ENCODE assay signal across 11 cellular contexts in genomic region chr2:71460595-71461303, GRCh38. TPM values are rescaled to one million over a fixed set of nuclear protein-coding genes. Genes with fewer than 3 reads are reported as not detected.
DNase-seq lines count a peak whose midpoint lies in the region; TF ChIP-seq lines count a peak whose summit lies in the region.
"Had no signal": no experiment of that assay in that cellular context is flagged by ENCODE, and none has a peak within 500 bp of the region (broad histone marks: within the 10 kb centered on the region; RNA-seq: fewer than 3 reads in every experiment).

No MANE protein-coding gene starts in this region.

- BruUV-seq in mammary epithelial cell (replicated peaks; lab: Mats Ljungman, UMichigan), result no TSS peak

- H3K27ac ChIP-seq in HUES48 (ENCODE audit: low read depth, low read length) (no peak overlapping the region), mammary epithelial cell (ENCODE audit: insufficient read depth, low read depth, low read length) (no peak overlapping the region), liver (ENCODE audit: low read depth in 1 of 2, low read length in 2 of 2) (peak overlapping the region in 1 of 2 donors; percentile 27)
- H3K27ac ChIP-seq: upper lobe of left lung had no signal

- DNase-seq in BE2C (no peak), mammary epithelial cell (no peak), NCI-H2029 treated with DMSO at 0.1 percent for 48 hours (lab: John Stamatoyannopoulos, UW) (no peak), NCI-H1105 treated with DMSO at 0.1 percent for 48 hours (lab: John Stamatoyannopoulos, UW) (no peak)
- no peak for DNase-seq in stimulated activated CD4-positive, alpha-beta T cell treated with anti-CD3 and anti-CD28 coated beads, Interleukin-12 subunit alpha, Interleukin-12 subunit beta, amount 100 ng/mL, for 4 hours
- DNase-seq in activated CD4-positive, alpha-beta T cell treated with anti-CD3 and anti-CD28 coated beads, Interleukin-2, amount 50 U/mL, for 1 hour, result no peak
- DNase-seq: activated naive CD4-positive, alpha-beta T cell treated with anti-CD3 and anti-CD28 coated beads, Interleukin-2, amount 50 U/mL, for 16 hours; NCI-H2107; upper lobe of left lung had no signal

- H3K9me3 ChIP-seq in BE2C, result no peaks in the 10 kb centered on the region
- H3K9me3 ChIP-seq in HUES48 (ENCODE audit: control insufficient read depth, insufficient read depth, low read length), result no peaks in the 10 kb centered on the region; the same call in 1 of the 2 replicates
- H3K9me3 ChIP-seq in mammary epithelial cell (replicated peaks; ENCODE audit: insufficient read depth, low read length), result no peaks in the 10 kb centered on the region
- no peaks in the 10 kb centered on the region for H3K9me3 ChIP-seq in liver (ENCODE audit: control insufficient read depth in 4 of 4, low read length in 3 of 4)
- H3K9me3 ChIP-seq: upper lobe of left lung had no signal

- no peaks in the 10 kb centered on the region for H3K36me3 ChIP-seq in BE2C
- H3K36me3 ChIP-seq in HUES48 (ENCODE audit: control insufficient read depth, insufficient read depth, low read length), result no peaks in the 10 kb centered on the region
- no peaks in the 10 kb centered on the region for H3K36me3 ChIP-seq in mammary epithelial cell (ENCODE audit: insufficient read depth, low read length)
- no peaks in the 10 kb centered on the region for H3K36me3 ChIP-seq in liver (ENCODE audit: control insufficient read depth in 4 of 4, insufficient read depth in 3 of 4, low read depth in 1 of 4, low read length in 3 of 4)
- H3K36me3 ChIP-seq: upper lobe of left lung had no signal

- H4K20me1 ChIP-seq in mammary epithelial cell (ENCODE audit: insufficient read depth, low read length), result no peaks in the 10 kb centered on the region

- 68% methylated on average over 8 of the region's 9 CpGs for WGBS in mammary epithelial cell (ENCODE audit: low coverage, missing lambda C conversion rate)
- WGBS in liver, result 53% methylated on average over 9 of the region's 9 CpGs

- peak; percentile 70 to 73 for TF ChIP-seq RAD21 in liver (IDR thresholded peaks at IDR 0.05)

- H3K4me1 ChIP-seq in BE2C, result no peaks in the 10 kb centered on the region
- peaks cover 27% of the 10 kb centered on the region for H3K4me1 ChIP-seq in HUES48 (ENCODE audit: control insufficient read depth, insufficient read depth, low read length)
- H3K4me1 ChIP-seq in mammary epithelial cell (ENCODE audit: insufficient read depth, low read length), result peaks cover 26% of the 10 kb centered on the region
- H3K4me1 ChIP-seq in liver (ENCODE audit: control insufficient read depth in 4 of 4, insufficient read depth in 4 of 4, low read length in 3 of 4), result peaks cover 5 to 60% (median 44%) of the 10 kb centered on the region in 4 donors

- dilution Hi-C loops in mammary epithelial cell (cut with HindIII; ENCODE audit: low sequenced_read_pairs), result loop anchor here (5.0 kb wide), 1 partner anchor 67 kb away; no protein-coding TSS in a partner anchor

- intact Hi-C loops in mammary epithelial cell (cut with micrococcal nuclease), result loop anchor here (1.0 kb wide), 2 partner anchors 50 to 338 kb away; no protein-coding TSS in a partner anchor

- no peak overlapping the region for H3K4me2 ChIP-seq in mammary epithelial cell (ENCODE audit: insufficient read depth, low read depth, low read length)

- H3K79me2 ChIP-seq in mammary epithelial cell (ENCODE audit: insufficient read depth, low read length), result no peaks in the 10 kb centered on the region

- TF ChIP-seq CTCF in BE2C (IDR thresholded peaks at IDR 0.05; ENCODE audit: low read depth, low read length), result peak; percentile 60
- peak; percentile 48 to 62 for TF ChIP-seq CTCF in mammary epithelial cell (conservative IDR thresholded peaks at IDR 0.05 in 1 of 2, IDR thresholded peaks at IDR 0.05 in 1 of 2; ENCODE audit: extremely low read depth in 1 of 2, insufficient read depth in 1 of 2, low read depth in 1 of 2, low read length in 2 of 2)
- TF ChIP-seq CTCF in liver (IDR thresholded peaks at IDR 0.05; ENCODE audit: low read depth, low read length, missing input control), result peak; percentile 53

- CTCF ChIA-PET in mammary epithelial cell (lab: Charles Lee; ENCODE audit: low non-redundant PET), result interaction anchor here (0.6 to 2.3 kb wide), 5 partner anchors 38 to 311 kb away, joined by 3 to 23 read pairs (median 7); no protein-coding TSS in a partner anchor

- no peak overlapping the region for H2AFZ ChIP-seq in mammary epithelial cell (ENCODE audit: low read depth, low read length)

- no peak overlapping the region for H3K9ac ChIP-seq in HUES48 (ENCODE audit: low read depth, low read length)
- no peak overlapping the region for H3K9ac ChIP-seq in mammary epithelial cell (ENCODE audit: insufficient read depth, low read length)
- H3K9ac ChIP-seq in liver (ENCODE audit: low read depth in 1 of 2, low read length in 2 of 2), result no peak overlapping the region

- in situ Hi-C loops in mammary epithelial cell (cut with MboI; ENCODE audit: low sequenced_read_pairs in 2 of 2), result loop anchor here (5.0 kb wide), 1 partner anchor 47 kb away; no protein-coding TSS in a partner anchor

- H3K4me3 ChIP-seq in BE2C (ENCODE audit: low read depth, low read length) (no peak overlapping the region), HUES48 (ENCODE audit: low read depth, low read length) (0 out of 2 replicates have a peak overlapping the region, but pooled peaks have one; percentile 28), mammary epithelial cell (replicated peaks in 1 of 3; ENCODE audit: insufficient read depth in 1 of 3, low read depth in 2 of 3, low read length in 3 of 3) (no peak overlapping the region), liver (ENCODE audit: low read depth in 1 of 3, low read length in 3 of 3) (no peak overlapping the region)
- H3K4me3 ChIP-seq: upper lobe of left lung had no signal

- H3K27me3 ChIP-seq in BE2C, result peaks cover 4% of the 10 kb centered on the region
- peaks cover 69% of the 10 kb centered on the region for H3K27me3 ChIP-seq in HUES48 (ENCODE audit: control insufficient read depth, insufficient read depth, low read length)
- H3K27me3 ChIP-seq in mammary epithelial cell (ENCODE audit: insufficient read depth, low read length), result no peaks in the 10 kb centered on the region
- H3K27me3 ChIP-seq in liver (ENCODE audit: control insufficient read depth in 4 of 4, insufficient read depth in 4 of 4, low read length in 3 of 4), result no peaks in the 10 kb centered on the region
- H3K27me3 ChIP-seq: upper lobe of left lung had no signal

TF ChIP-seq in liver, 16 proteins besides CTCF, POLR2A, EP300 and RAD21:
- TF ChIP-seq ZBTB33 (IDR thresholded peaks at IDR 0.05) (no peak), REST (IDR thresholded peaks at IDR 0.05) (peak; percentile 39), MAX (IDR thresholded peaks at IDR 0.05) (no peak)

RNA-seq across cellular contexts. Expression of gene DYSF, which starts 7.4 kb away (rescaled TPM):
- polyA plus RNA-seq in BE2C (2012; ENCODE audit: insufficient read depth, insufficient read length, low read depth), result 0.14 TPM
- total RNA-seq in mammary epithelial cell (10 to 100 TPM; 18.3 to 46.5 TPM), liver (10 to 100 TPM; 15.1 to 20.8 TPM)
- polyA plus RNA-seq in mammary epithelial cell (3.4 TPM), liver (10 to 100 TPM in 1 of 2 donors, 1 to 10 TPM in 1; 8.5 to 12.0 TPM)
- polyA minus RNA-seq in mammary epithelial cell, result 40.9 TPM
